15 cellular contexts compared by ENCODE assay signal in genomic region chr1:171084091-171084490, GRCh38. TPM values are rescaled to one million over a fixed set of nuclear protein-coding genes. Genes with fewer than 3 reads are reported as not detected.
DNase-seq lines count a peak whose midpoint lies in the region; ATAC-seq, FAIRE-seq and TF ChIP-seq lines count a peak whose summit lies in the region.
"Had no signal": no experiment of that assay in that cellular context is flagged by ENCODE, and none has a peak within 500 bp of the region (broad histone marks: within the 10 kb centered on the region; RNA-seq: fewer than 3 reads in every experiment).

No MANE protein-coding gene starts in this region.

- peak; percentile 92 for ATAC-seq in left ventricle myocardium superior
- no peak for ATAC-seq in GM18873 (IDR thresholded peaks at IDR 0.05; ENCODE audit: low FRiP score, unreplicated experiment)

- H3K4me3 ChIP-seq in foreskin fibroblast (ENCODE audit: low read depth in 1 of 2, low read length in 2 of 2): no peak overlapping the region
- H3K4me3 ChIP-seq: SJSA1 had no signal

- peak; percentile 16 for FAIRE-seq in D721Med (lab: Jason Lieb, UNC)
- FAIRE-seq: H1 had no signal

- DNase-seq in NCI-H1417 (lab: John Stamatoyannopoulos, UW) (peak in 2 of 3 experiments; percentile 6 to 97), NCI-H1417 treated with DMSO at 0.1 percent for 48 hours (lab: John Stamatoyannopoulos, UW) (no peak), D721Med (ENCODE audit: insufficient read length, low spot score) (no peak), NCI-H187 treated with DMSO at 0.1 percent for 48 hours (lab: John Stamatoyannopoulos, UW) (peak; percentile 99), left ventricle myocardium superior (no peak), foreskin fibroblast (no peak), kidney tubule cell (ENCODE audit: low spot score) (no peak)
- DNase-seq: DMS 273 treated with DMSO at 0.1 percent for 48 hours, NCI-H1930, NCI-H524 treated with DMSO at 0.1 percent for 48 hours had no signal

- TF ChIP-seq CTCF in D721Med (IDR thresholded peaks at IDR 0.05; ENCODE audit: insufficient read depth, missing control alignments) (no peak), foreskin fibroblast (IDR thresholded peaks at IDR 0.05; ENCODE audit: low read depth, low read length) (no peak)

- intact Hi-C loops in left ventricle myocardium superior (cut with micrococcal nuclease): no loop called here

RNA-seq across cellular contexts. Expression of gene FMO3, which starts 6.6 kb away (rescaled TPM):
- 1.8 TPM for total RNA-seq in left ventricle myocardium superior
- total RNA-seq: B cell, H1, LHCN-M2 had no signal

Comparison
In these comparisons a context has a peak if more than half of its experiments do, and no peak if none do; other contexts are left out.
1. DNase-seq: peak in NCI-H1417 (2 of 3) and NCI-H187 treated with DMSO at 0.1 percent for 48 hours (single experiment); none in NCI-H1417 treated with DMSO at 0.1 percent for 48 hours (single experiment), D721Med (single experiment), left ventricle myocardium superior (single experiment), foreskin fibroblast (0 of 2) and kidney tubule cell (single experiment).